15 cellular contexts compared by ENCODE assay signal in the genomic region with DNA sequence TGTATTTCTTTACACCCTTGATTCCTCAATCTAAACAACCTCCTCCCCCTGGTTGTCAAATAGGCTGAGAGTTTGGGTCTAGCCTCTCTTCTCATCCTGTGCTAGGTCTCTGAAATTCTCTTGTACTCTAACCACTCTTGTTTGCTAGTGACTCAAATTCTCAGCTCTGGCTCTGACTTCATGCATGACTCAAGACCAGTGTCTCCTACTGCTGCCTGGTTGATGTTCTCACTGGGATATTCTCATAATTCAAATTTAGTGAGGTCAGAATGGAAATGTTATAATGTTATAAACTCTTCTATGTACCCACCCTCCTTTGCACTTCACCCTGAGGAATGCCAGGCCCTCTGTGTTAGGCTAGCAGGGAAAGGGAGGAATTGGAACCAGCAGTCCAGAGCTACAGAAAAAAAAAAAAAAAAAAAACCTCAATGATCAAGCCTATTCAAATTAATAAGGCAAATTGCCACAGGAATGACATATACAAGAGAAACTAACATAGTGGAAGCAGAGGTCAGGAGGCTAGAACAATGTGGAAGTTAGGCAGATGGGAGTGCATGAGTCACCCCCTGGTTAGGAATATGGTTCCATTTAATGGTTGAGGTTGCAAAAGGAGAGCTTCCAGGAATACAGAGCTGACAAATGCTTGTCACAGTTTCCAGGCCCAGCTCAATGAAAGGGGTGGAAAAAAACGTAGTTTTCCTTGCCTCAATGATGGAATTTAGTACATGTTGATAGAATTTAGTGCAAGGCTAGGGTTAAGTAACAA.
A peak's percentile ranks its signal among the peaks of the same experiment; 100 is the strongest.
DNase-seq lines count a peak whose midpoint lies in the region; ATAC-seq and TF ChIP-seq lines count a peak whose summit lies in the region.
"Had no signal": no experiment of that assay in that cellular context is flagged by ENCODE, and none has a peak within 500 bp of the region (broad histone marks: within the 10 kb centered on the region; RNA-seq: fewer than 3 reads in every experiment).

No MANE protein-coding gene starts in this region.

- no peaks in the 10 kb centered on the region for H3K27me3 ChIP-seq in SK-N-SH (ENCODE audit: insufficient read depth)
- H3K27me3 ChIP-seq in osteoblast (ENCODE audit: insufficient read depth, low read length), result no peaks in the 10 kb centered on the region
- no peaks in the 10 kb centered on the region for H3K27me3 ChIP-seq in SJCRH30
- H3K27me3 ChIP-seq: dorsolateral prefrontal cortex, spleen had no signal

- 4% methylated on average over 1 of the region's 1 CpG for WGBS in SK-N-SH (ENCODE audit: low lambda C conversion rate)

- H3K27ac ChIP-seq in SK-N-SH (ENCODE audit: low read depth in 2 of 2, low read length in 1 of 2) (peak overlapping the region in 1 of 2 experiments; percentile 85; a peak in 2 of 4 replicates), osteoblast (ENCODE audit: low read depth, low read length) (no peak overlapping the region), substantia nigra (ENCODE audit: low read depth, low read length, poor library complexity, severe bottlenecking) (no peak overlapping the region), SJCRH30 (no peak overlapping the region)
- H3K27ac ChIP-seq: dorsolateral prefrontal cortex, spleen had no signal

- DNase-seq in Daoy (ENCODE audit: low read depth), result peak; percentile 28
- DNase-seq in SK-N-SH, result no peak
- DNase-seq in osteoblast (ENCODE audit: insufficient read length, low spot score, missing footprints), result peak; percentile 5
- no peak for DNase-seq in substantia nigra (lab: John Stamatoyannopoulos, UW)
- no peak for DNase-seq in SJCRH30
- no peak for DNase-seq in middle frontal gyrus (ENCODE audit: extremely low spot score, low spot score)
- DNase-seq in NCI-H748 (lab: John Stamatoyannopoulos, UW; ENCODE audit: unreplicated experiment), result no peak
- DNase-seq: activated CD4-positive, alpha-beta memory T cell treated with anti-CD3 and anti-CD28 coated beads for 36 hours; activated naive CD4-positive, alpha-beta T cell treated with Interleukin-2 at 50 U/mL for 16 hours; dorsolateral prefrontal cortex; hippocampal formation; NCI-H1436; NK-92 treated with Interleukin-12 subunit alpha and Interleukin-12 subunit beta, amount 100 ng/mL, for 24 hours; spleen had no signal

- no peaks in the 10 kb centered on the region for H4K20me1 ChIP-seq in SK-N-SH (ENCODE audit: insufficient read depth)
- no peaks in the 10 kb centered on the region for H4K20me1 ChIP-seq in osteoblast (ENCODE audit: insufficient read depth, low read length)

- peak; percentile 28 for ATAC-seq in esophagus mucosa

- H3K79me2 ChIP-seq in SK-N-SH (ENCODE audit: insufficient read depth), result no peaks in the 10 kb centered on the region
- H3K79me2 ChIP-seq in osteoblast (ENCODE audit: insufficient read depth, low read length), result no peaks in the 10 kb centered on the region

- H3F3A ChIP-seq in SK-N-SH (replicated peaks; ENCODE audit: insufficient read depth), result peaks cover 6% of the 10 kb centered on the region

- no peak overlapping the region for H3K4me3 ChIP-seq in SK-N-SH (ENCODE audit: low read depth in 2 of 2, low read length in 1 of 2)
- H3K4me3 ChIP-seq in osteoblast (ENCODE audit: insufficient read depth, low read length), result no peak overlapping the region
- H3K4me3 ChIP-seq in SJCRH30, result no peak overlapping the region
- H3K4me3 ChIP-seq: dorsolateral prefrontal cortex, spleen had no signal

- POLR2A ChIA-PET in SK-N-SH (lab: Yijun Ruan, JAX), result no interaction called here

- TF ChIP-seq CTCF in SK-N-SH (IDR thresholded peaks at IDR 0.05) (no peak), osteoblast (IDR thresholded peaks at IDR 0.05; ENCODE audit: extremely low read depth, low read depth, low read length) (no peak)

- H3K4me2 ChIP-seq in SK-N-SH, result peak overlapping the region; percentile 37; the same call in 1 of the 2 replicates
- H3K4me2 ChIP-seq in osteoblast (ENCODE audit: insufficient read depth, low read length), result no peak overlapping the region

- no peaks in the 10 kb centered on the region for H3K9me2 ChIP-seq in SK-N-SH

- no peak overlapping the region for H2AFZ ChIP-seq in SK-N-SH (ENCODE audit: low read depth)
- no peak overlapping the region for H2AFZ ChIP-seq in osteoblast (ENCODE audit: low read length)

- TF ChIP-seq RAD21 in SK-N-SH (IDR thresholded peaks at IDR 0.05; ENCODE audit: low read length), result no peak

- H3K4me1 ChIP-seq in SK-N-SH (ENCODE audit: control insufficient read depth in 1 of 2, insufficient read depth in 2 of 2, low read depth in 1 of 2, low read length in 1 of 2) (no peaks in the 10 kb centered on the region), osteoblast (ENCODE audit: insufficient read depth, low read length) (no peaks in the 10 kb centered on the region), SJCRH30 (no peaks in the 10 kb centered on the region)
- H3K4me1 ChIP-seq: spleen had no signal

- no peak for TF ChIP-seq EP300 in SK-N-SH (IDR thresholded peaks at IDR 0.05; ENCODE audit: borderline replicate concordance in 1 of 2, low read depth in 1 of 2, low read length in 1 of 2)

- H3K9me3 ChIP-seq in SK-N-SH (no peaks in the 10 kb centered on the region), osteoblast (ENCODE audit: low read depth, low read length) (no peaks in the 10 kb centered on the region), SJCRH30 (replicated peaks) (no peaks in the 10 kb centered on the region)
- H3K9me3 ChIP-seq: spleen had no signal

- H3K9ac ChIP-seq in SK-N-SH, result peak overlapping the region; percentile 21; the same call in 1 of the 2 replicates

- CTCF ChIA-PET in SK-N-SH (lab: Yijun Ruan, JAX), result no interaction called here

- H3K36me3 ChIP-seq in SK-N-SH (replicated peaks in 1 of 2; ENCODE audit: control insufficient read depth in 1 of 2, insufficient read depth in 2 of 2, low read length in 1 of 2) (no peaks in the 10 kb centered on the region), osteoblast (ENCODE audit: insufficient read depth, low read length) (no peaks in the 10 kb centered on the region), SJCRH30 (no peaks in the 10 kb centered on the region)
- H3K36me3 ChIP-seq: spleen had no signal

TF ChIP-seq in SK-N-SH, 30 proteins besides CTCF, POLR2A, EP300 and RAD21:
- peak; percentile 18; the same call in 1 of the 2 replicates for TF ChIP-seq TCF12 (IDR thresholded peaks at IDR 0.05)
- TF ChIP-seq EZH2phosphoT487 (IDR thresholded peaks at IDR 0.05; ENCODE audit: borderline replicate concordance, low read depth), result no peak

Comparison
In these comparisons a context has a peak if more than half of its experiments do, and no peak if none do; other contexts are left out.
1. DNase-seq: peak in Daoy (single experiment) and osteoblast (single experiment); none in SK-N-SH (single experiment), substantia nigra (0 of 49), SJCRH30 (0 of 2), middle frontal gyrus (single experiment) and NCI-H748 (single experiment).